31 cellular contexts compared by ENCODE assay signal in genomic region chr2:114128725-114129124, GRCh38.
"Had no signal": no experiment of that assay in that cellular context is flagged by ENCODE, and none has a peak within 500 bp of the region (broad histone marks: within the 10 kb centered on the region; RNA-seq: fewer than 3 reads in every experiment).

No MANE protein-coding gene starts in this region.

- H3K4me3 ChIP-seq: left lung, lower lobe of right lung, neural progenitor cell, ovary, right atrium auricular region, right lobe of liver, smooth muscle cell, tibial nerve, uterus had no signal

- H3K4me1 Mint-ChIP-seq: immature natural killer cell; mesothelial cell of epicardium; naive B cell; natural killer cell; nephron progenitor cell; stimulated activated memory B cell treated with anti-CD40 and anti-IgM and Interleukin-4, amounts not matched to agents 10 μg/mL and 1 μg/mL and 100 μg/mL, for 72 hours; stimulated activated naive CD8-positive, alpha-beta T cell treated with anti-CD3 and anti-CD28 coated beads, Interleukin-15, amount 100 ng/mL, for 72 hours had no signal

- H3K27me3 Mint-ChIP-seq: progenitor cell of endocrine pancreas, type B pancreatic cell had no signal

- H3K9me3 Mint-ChIP-seq: natural killer cell; nephron progenitor cell; neural progenitor cell; stimulated activated memory B cell treated with anti-CD40 and anti-IgM and Interleukin-4, amounts not matched to agents 10 μg/mL and 1 μg/mL and 100 μg/mL, for 72 hours; stimulated activated naive CD8-positive, alpha-beta T cell treated with anti-CD3 and anti-CD28 coated beads, Interleukin-15, amount 100 ng/mL, for 72 hours; type B pancreatic cell had no signal

- H3K9ac ChIP-seq: neural progenitor cell had no signal

- H3K27me3 ChIP-seq: left lung, neural progenitor cell, neutrophil, ovary, right atrium auricular region, right lobe of liver, tibial nerve, uterus had no signal

- H3K36me3 Mint-ChIP-seq: immature natural killer cell; mesothelial cell of epicardium; naive B cell; natural killer cell; neural progenitor cell; stimulated activated memory B cell treated with anti-CD40 and anti-IgM and Interleukin-4, amounts not matched to agents 10 μg/mL and 1 μg/mL and 100 μg/mL, for 72 hours; type B pancreatic cell had no signal

- H3K36me3 ChIP-seq: left lung, lower lobe of right lung, neural progenitor cell, neutrophil, ovary, right atrium auricular region, right lobe of liver, tibial nerve, uterus had no signal

- H3K4me3 Mint-ChIP-seq: immature natural killer cell; mesothelial cell of epicardium; naive B cell; natural killer cell; nephron progenitor cell; neural progenitor cell; stimulated activated memory B cell treated with anti-CD40 and anti-IgM and Interleukin-4, amounts not matched to agents 10 μg/mL and 1 μg/mL and 100 μg/mL, for 72 hours; stimulated activated naive CD8-positive, alpha-beta T cell treated with anti-CD3 and anti-CD28 coated beads, Interleukin-15, amount 100 ng/mL, for 72 hours; type B pancreatic cell had no signal

- ATAC-seq: left lung; lower lobe of right lung; natural killer cell; right lobe of liver; stimulated activated memory B cell treated with anti-CD40 and anti-IgM and Interleukin-4, amounts not matched to agents 10 μg/mL and 1 μg/mL and 100 μg/mL, for 72 hours; stimulated activated naive CD8-positive, alpha-beta T cell treated with anti-CD3 and anti-CD28 coated beads, Interleukin-15, amount 100 ng/mL, for 72 hours had no signal

- DNase-seq: hypothalamus; immature natural killer cell; kidney; left colon; left lung; lower lobe of right lung; mammary epithelial cell; mesenchymal stem cell; naive B cell; natural killer cell; nephron progenitor cell; occipital lobe; ovary; right lobe of liver; stimulated activated CD4-positive, alpha-beta T cell treated with anti-CD3 and anti-CD28 coated beads, Interleukin-1b, Interleukin-23, amount 100 ng/mL, for 48 hours; stimulated activated CD4-positive, alpha-beta T cell treated with anti-CD3 and anti-CD28 coated beads, Interleukin-2, amount 100 ng/mL, for 48 hours; stimulated activated CD4-positive, alpha-beta T cell treated with anti-CD3 and anti-CD28 coated beads, Interleukin-4, amount 100 ng/mL, for 4 hours; stimulated activated CD8-positive, alpha-beta memory T cell treated with anti-CD3 and anti-CD28 coated beads, Interleukin-4, amount 100 ng/mL, for 48 hours; stimulated activated naive CD4-positive, alpha-beta T cell treated with Interleukin-2 at 50 U/mL for 16 hours; stimulated activated naive CD8-positive, alpha-beta T cell treated with anti-CD3 and anti-CD28 coated beads, Interleukin-15, amount 100 ng/mL, for 72 hours; substantia nigra; uterus had no signal

- H3K27ac ChIP-seq: left lung, lower lobe of right lung, neural progenitor cell, neutrophil, ovary, right atrium auricular region, right lobe of liver, tibial nerve, uterus had no signal

- H2AFZ ChIP-seq: neural progenitor cell had no signal

- H3K4me2 ChIP-seq: neural progenitor cell, smooth muscle cell had no signal

- H3K9me3 ChIP-seq: left lung, lower lobe of right lung, neutrophil, ovary, right atrium auricular region, right lobe of liver, tibial nerve, uterus had no signal

- H3K4me1 ChIP-seq: left lung, lower lobe of right lung, neural progenitor cell, right atrium auricular region, right lobe of liver, tibial nerve, uterus had no signal

- H3K27ac Mint-ChIP-seq: immature natural killer cell; mesothelial cell of epicardium; naive B cell; natural killer cell; nephron progenitor cell; neural progenitor cell; progenitor cell of endocrine pancreas; stimulated activated memory B cell treated with anti-CD40 and anti-IgM and Interleukin-4, amounts not matched to agents 10 μg/mL and 1 μg/mL and 100 μg/mL, for 72 hours; stimulated activated naive CD8-positive, alpha-beta T cell treated with anti-CD3 and anti-CD28 coated beads, Interleukin-15, amount 100 ng/mL, for 72 hours; type B pancreatic cell had no signal
